In genomic region chr20:47360207-47360488, GRCh38 we compare ENCODE assay signal across 7 cellular contexts. TPM values are rescaled to one million over a fixed set of nuclear protein-coding genes. Genes with fewer than 3 reads are reported as not detected.
A peak's percentile ranks its signal among the peaks of the same experiment; 100 is the strongest.
DNase-seq lines count a peak whose midpoint lies in the region; ATAC-seq and TF ChIP-seq lines count a peak whose summit lies in the region.

No MANE protein-coding gene starts in this region.

- H4K20me1 ChIP-seq in smooth muscle cell (ENCODE audit: low read depth) = no peaks in the 10 kb centered on the region

- peak overlapping the region; percentile 65 for H2AFZ ChIP-seq in smooth muscle cell (ENCODE audit: low read depth)

- H3K9me3 ChIP-seq in HUES6 (ENCODE audit: control insufficient read depth, insufficient read depth, low read depth, low read length) (no peaks in the 10 kb centered on the region), smooth muscle cell (replicated peaks; ENCODE audit: low read depth) (no peaks in the 10 kb centered on the region)

- H3K4me1 ChIP-seq in HUES6 (ENCODE audit: control insufficient read depth, insufficient read depth, low read length) (peaks cover 73% of the 10 kb centered on the region), smooth muscle cell (ENCODE audit: low read depth) (peaks cover 59% of the 10 kb centered on the region)

- intact Hi-C loops in left cardiac atrium (cut with DNase I) = loop anchor here in 1 of 2 donors (5.0 kb wide), 1 partner anchor 88 kb away; no protein-coding TSS in a partner anchor

- peaks cover 6% of the 10 kb centered on the region; the same call in 1 of the 2 replicates for H3K36me3 ChIP-seq in HUES6 (ENCODE audit: control insufficient read depth, insufficient read depth, low read length)
- no peaks in the 10 kb centered on the region for H3K36me3 ChIP-seq in smooth muscle cell (ENCODE audit: low read depth)

- H3K9ac ChIP-seq in HUES6 (ENCODE audit: low read length) = peak overlapping the region; percentile 95
- H3K9ac ChIP-seq in smooth muscle cell (ENCODE audit: low read depth) = peak overlapping the region; percentile 86

- H3K4me2 ChIP-seq in smooth muscle cell = peak overlapping the region; percentile 79

- H3K27ac ChIP-seq in HUES6 (ENCODE audit: low read depth, low read length) (peak overlapping the region; percentile 80; the same call in 1 of the 2 replicates), smooth muscle cell (ENCODE audit: low read depth) (peak overlapping the region; percentile 99)

- ATAC-seq in left cardiac atrium (peak in 1 of 2 donors; percentile 2), HG03045 (IDR thresholded peaks at IDR 0.05; ENCODE audit: unreplicated experiment) (no peak), HG03108 (IDR thresholded peaks at IDR 0.05; ENCODE audit: unreplicated experiment) (no peak)

- TF ChIP-seq CTCF in smooth muscle cell (IDR thresholded peaks at IDR 0.05; ENCODE audit: borderline replicate concordance, insufficient read depth, poor library complexity, severe bottlenecking) = no peak

- peaks cover 45% of the 10 kb centered on the region for H3F3A ChIP-seq in smooth muscle cell (ENCODE audit: low read depth)

- peaks cover 13% of the 10 kb centered on the region for H3K79me2 ChIP-seq in smooth muscle cell (ENCODE audit: low read depth)

- DNase-seq in SW480 (ENCODE audit: low spot score) (peak; percentile 67), left cardiac atrium (peak; percentile 41), smooth muscle cell (lab: John Stamatoyannopoulos, UW; ENCODE audit: unreplicated experiment) (no peak)
- no peak for DNase-seq in effector CD4-positive, alpha-beta T cell

- WGBS in smooth muscle cell (ENCODE audit: low lambda C conversion rate) = 6% methylated on average over 3 of the region's 3 CpGs

- H3K27me3 ChIP-seq in HUES6 (ENCODE audit: control insufficient read depth, insufficient read depth, low read length) = no peaks in the 10 kb centered on the region
- no peaks in the 10 kb centered on the region for H3K27me3 ChIP-seq in smooth muscle cell (ENCODE audit: low read depth)

- H3K4me3 ChIP-seq in HUES6 (ENCODE audit: low read depth, low read length) (peak overlapping the region; percentile 4; the same call in 1 of the 2 replicates), smooth muscle cell (no peak overlapping the region)

RNA-seq across cellular contexts. Expression of gene ZMYND8, which starts 3.6 kb away (rescaled TPM):
- 10 to 100 TPM; 22.6 to 27.5 TPM for total RNA-seq in left cardiac atrium
- 22.7 and 24.1 TPM in 2 replicates for total RNA-seq in smooth muscle cell
- 14.7 and 15.2 TPM in 2 replicates for polyA plus RNA-seq in smooth muscle cell

Comparison
In these comparisons a context has a peak if more than half of its experiments do, and no peak if none do; other contexts are left out.
1. DNase-seq: peak in SW480 (single experiment) and left cardiac atrium (single experiment); none in smooth muscle cell (single experiment) and effector CD4-positive, alpha-beta T cell (single experiment).